1 cellular context compared by ENCODE assay signal in the genomic region with DNA sequence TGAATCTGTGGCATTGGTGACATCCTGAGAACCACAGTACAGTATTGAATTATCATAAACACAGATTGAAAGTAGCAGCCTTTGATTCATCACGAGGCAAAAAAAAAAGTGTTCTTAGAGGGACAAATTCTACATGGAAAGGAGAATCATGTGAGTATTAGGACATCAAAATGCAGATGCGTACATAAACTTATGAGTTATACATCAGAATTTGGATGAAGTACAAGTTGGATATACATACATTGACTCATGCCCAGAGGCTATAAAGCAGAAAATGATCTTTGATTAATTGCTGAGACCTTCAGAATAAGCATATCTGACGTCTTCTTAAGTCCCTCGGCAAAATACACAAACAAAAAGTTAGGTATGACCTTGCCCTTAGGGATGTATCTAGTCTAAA.
TF ChIP-seq lines count a peak whose summit lies in the region.

No MANE protein-coding gene starts in this region.

TF ChIP-seq in GM23338, 12 proteins besides CTCF, POLR2A, EP300 and RAD21 (continued from another document):
- TF ChIP-seq, protein P1, sequence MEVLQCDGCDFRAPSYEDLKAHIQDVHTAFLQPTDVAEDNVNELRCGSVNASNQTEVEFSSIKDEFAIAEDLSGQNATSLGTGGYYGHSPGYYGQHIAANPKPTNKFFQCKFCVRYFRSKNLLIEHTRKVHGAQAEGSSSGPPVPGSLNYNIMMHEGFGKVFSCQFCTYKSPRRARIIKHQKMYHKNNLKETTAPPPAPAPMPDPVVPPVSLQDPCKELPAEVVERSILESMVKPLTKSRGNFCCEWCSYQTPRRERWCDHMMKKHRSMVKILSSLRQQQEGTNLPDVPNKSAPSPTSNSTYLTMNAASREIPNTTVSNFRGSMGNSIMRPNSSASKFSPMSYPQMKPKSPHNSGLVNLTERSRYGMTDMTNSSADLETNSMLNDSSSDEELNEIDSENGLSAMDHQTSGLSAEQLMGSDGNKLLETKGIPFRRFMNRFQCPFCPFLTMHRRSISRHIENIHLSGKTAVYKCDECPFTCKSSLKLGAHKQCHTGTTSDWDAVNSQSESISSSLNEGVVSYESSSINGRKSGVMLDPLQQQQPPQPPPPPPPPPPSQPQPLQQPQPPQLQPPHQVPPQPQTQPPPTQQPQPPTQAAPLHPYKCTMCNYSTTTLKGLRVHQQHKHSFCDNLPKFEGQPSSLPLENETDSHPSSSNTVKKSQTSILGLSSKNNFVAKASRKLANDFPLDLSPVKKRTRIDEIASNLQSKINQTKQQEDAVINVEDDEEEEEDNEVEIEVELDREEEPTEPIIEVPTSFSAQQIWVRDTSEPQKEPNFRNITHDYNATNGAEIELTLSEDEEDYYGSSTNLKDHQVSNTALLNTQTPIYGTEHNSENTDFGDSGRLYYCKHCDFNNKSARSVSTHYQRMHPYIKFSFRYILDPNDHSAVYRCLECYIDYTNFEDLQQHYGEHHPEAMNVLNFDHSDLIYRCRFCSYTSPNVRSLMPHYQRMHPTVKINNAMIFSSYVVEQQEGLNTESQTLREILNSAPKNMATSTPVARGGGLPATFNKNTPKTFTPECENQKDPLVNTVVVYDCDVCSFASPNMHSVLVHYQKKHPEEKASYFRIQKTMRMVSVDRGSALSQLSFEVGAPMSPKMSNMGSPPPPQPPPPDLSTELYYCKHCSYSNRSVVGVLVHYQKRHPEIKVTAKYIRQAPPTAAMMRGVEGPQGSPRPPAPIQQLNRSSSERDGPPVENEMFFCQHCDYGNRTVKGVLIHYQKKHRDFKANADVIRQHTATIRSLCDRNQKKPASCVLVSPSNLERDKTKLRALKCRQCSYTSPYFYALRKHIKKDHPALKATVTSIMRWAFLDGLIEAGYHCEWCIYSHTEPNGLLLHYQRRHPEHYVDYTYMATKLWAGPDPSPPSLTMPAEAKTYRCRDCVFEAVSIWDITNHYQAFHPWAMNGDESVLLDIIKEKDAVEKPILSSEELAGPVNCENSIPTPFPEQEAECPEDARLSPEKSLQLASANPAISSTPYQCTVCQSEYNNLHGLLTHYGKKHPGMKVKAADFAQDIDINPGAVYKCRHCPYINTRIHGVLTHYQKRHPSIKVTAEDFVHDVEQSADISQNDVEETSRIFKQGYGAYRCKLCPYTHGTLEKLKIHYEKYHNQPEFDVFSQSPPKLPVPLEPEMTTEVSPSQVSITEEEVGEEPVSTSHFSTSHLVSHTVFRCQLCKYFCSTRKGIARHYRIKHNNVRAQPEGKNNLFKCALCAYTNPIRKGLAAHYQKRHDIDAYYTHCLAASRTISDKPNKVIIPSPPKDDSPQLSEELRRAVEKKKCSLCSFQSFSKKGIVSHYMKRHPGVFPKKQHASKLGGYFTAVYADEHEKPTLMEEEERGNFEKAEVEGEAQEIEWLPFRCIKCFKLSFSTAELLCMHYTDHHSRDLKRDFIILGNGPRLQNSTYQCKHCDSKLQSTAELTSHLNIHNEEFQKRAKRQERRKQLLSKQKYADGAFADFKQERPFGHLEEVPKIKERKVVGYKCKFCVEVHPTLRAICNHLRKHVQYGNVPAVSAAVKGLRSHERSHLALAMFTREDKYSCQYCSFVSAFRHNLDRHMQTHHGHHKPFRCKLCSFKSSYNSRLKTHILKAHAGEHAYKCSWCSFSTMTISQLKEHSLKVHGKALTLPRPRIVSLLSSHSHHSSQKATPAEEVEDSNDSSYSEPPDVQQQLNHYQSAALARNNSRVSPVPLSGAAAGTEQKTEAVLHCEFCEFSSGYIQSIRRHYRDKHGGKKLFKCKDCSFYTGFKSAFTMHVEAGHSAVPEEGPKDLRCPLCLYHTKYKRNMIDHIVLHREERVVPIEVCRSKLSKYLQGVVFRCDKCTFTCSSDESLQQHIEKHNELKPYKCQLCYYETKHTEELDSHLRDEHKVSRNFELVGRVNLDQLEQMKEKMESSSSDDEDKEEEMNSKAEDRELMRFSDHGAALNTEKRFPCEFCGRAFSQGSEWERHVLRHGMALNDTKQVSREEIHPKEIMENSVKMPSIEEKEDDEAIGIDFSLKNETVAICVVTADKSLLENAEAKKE (CRISPR knock-in tag; IDR thresholded peaks at IDR 0.05): no peak
- TF ChIP-seq EZH2phosphoT487 (IDR thresholded peaks at IDR 0.05; ENCODE audit: unreplicated experiment): no peak
TF ChIP-seq in GM23338: peak in this region for 0.
